ENCODE assay signal across 15 cellular contexts in the genomic region with DNA sequence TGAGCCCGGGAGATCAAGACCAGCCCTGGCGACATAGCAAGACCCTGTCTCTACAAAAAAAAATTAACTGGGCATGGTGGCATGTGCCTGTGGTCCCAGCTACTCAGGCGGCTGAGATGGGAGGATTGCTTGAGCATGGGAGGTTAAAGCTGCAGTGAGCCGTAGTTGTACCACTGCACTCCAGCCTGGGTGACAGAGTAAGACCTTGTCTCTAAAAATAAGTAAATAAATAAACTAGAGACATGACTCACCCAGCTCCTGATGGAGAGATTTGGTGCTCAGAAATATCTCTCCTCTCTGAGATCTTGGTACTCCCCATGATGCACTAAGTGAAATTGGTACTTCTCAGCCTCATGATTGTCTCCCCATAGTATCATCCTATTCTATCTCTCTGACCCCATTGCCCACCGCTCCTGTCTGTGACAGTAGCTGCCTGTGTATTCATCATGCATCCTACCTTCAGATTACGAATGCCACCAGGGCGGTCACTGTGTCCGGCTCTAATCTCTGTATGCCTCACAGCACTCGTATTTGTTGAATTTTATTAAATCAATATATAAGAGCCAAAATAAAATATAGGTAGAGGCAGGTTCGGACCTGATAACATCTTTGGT. TPM values are rescaled to one million over a fixed set of nuclear protein-coding genes. Genes with fewer than 3 reads are reported as not detected.
A peak's percentile ranks its signal among the peaks of the same experiment; 100 is the strongest.
DNase-seq lines count a peak whose midpoint lies in the region; ATAC-seq and TF ChIP-seq lines count a peak whose summit lies in the region.
"Had no signal": no experiment of that assay in that cellular context is flagged by ENCODE, and none has a peak within 500 bp of the region (broad histone marks: within the 10 kb centered on the region; RNA-seq: fewer than 3 reads in every experiment).

No MANE protein-coding gene starts in this region.

- peaks cover 0 to 4% (median 0%) of the 10 kb centered on the region in 6 donors for H3K9me3 Mint-ChIP-seq in immature natural killer cell
- H3K9me3 Mint-ChIP-seq: IgD-negative memory B cell had no signal

- H3K27me3 ChIP-seq in sigmoid colon (no peaks in the 10 kb centered on the region), Peyer's patch (no peaks in the 10 kb centered on the region)
- H3K27me3 ChIP-seq: gastroesophageal sphincter had no signal

- peaks cover 0 to 79% (median 50%) of the 10 kb centered on the region in 4 donors for H3K4me1 ChIP-seq in sigmoid colon
- H3K4me1 ChIP-seq in Peyer's patch = no peaks in the 10 kb centered on the region
- H3K4me1 ChIP-seq: parathyroid adenoma had no signal

- peaks cover 16 to 27% (median 16%) of the 10 kb centered on the region in 3 donors for H3K27me3 Mint-ChIP-seq in immature natural killer cell (ENCODE audit: low read depth in 3 of 3)
- H3K27me3 Mint-ChIP-seq: IgD-negative memory B cell had no signal

- DNase-seq in EH (ENCODE audit: low read depth) = peak; percentile 84
- DNase-seq in immature natural killer cell = no peak
- DNase-seq in sigmoid colon = no peak
- no peak for DNase-seq in stimulated activated naive CD4-positive, alpha-beta T cell (lab: John Stamatoyannopoulos, UW)
- DNase-seq in cerebellar nuclear complex (lab: John Stamatoyannopoulos, UW) = no peak
- DNase-seq in Peyer's patch = no peak
- no peak for DNase-seq in activated gamma-delta T cell (lab: John Stamatoyannopoulos, UW)
- DNase-seq: GDM1; NCI-H2029; stimulated activated CD4-positive, alpha-beta T cell treated with anti-CD3 and anti-CD28 coated beads, Interleukin-4, amount 100 ng/mL, for 4 hours; stimulated activated naive CD4-positive, alpha-beta T cell treated with Interleukin-2 at 50 U/mL for 16 hours had no signal

- H3K36me3 ChIP-seq in sigmoid colon (peaks cover 0 to 42% (median 0%) of the 10 kb centered on the region in 4 donors), Peyer's patch (peaks cover 0 to 4% (median 0%) of the 10 kb centered on the region in 3 donors)

- H3K9me3 ChIP-seq in sigmoid colon (no peaks in the 10 kb centered on the region), Peyer's patch (no peaks in the 10 kb centered on the region)
- H3K9me3 ChIP-seq: gastroesophageal sphincter had no signal

- 94% methylated on average over 10 of the region's 10 CpGs for WGBS in sigmoid colon, 2 donors

- peaks cover 29 to 90% of the 10 kb centered on the region in 2 donors for H3K4me1 Mint-ChIP-seq in immature natural killer cell

- TF ChIP-seq CTCF in sigmoid colon (IDR thresholded peaks at IDR 0.05) = no peak
- TF ChIP-seq CTCF in Peyer's patch (IDR thresholded peaks at IDR 0.05) = no peak

- peak overlapping the region in 4 of 5 donors; percentile 4 to 53 (median 32) for H3K4me3 Mint-ChIP-seq in immature natural killer cell
- H3K4me3 Mint-ChIP-seq: IgD-negative memory B cell had no signal

- H3K36me3 Mint-ChIP-seq in immature natural killer cell = peaks cover 11 to 17% (median 14%) of the 10 kb centered on the region in 3 donors

- TF ChIP-seq POLR2A in sigmoid colon (IDR thresholded peaks at IDR 0.05) (no peak), Peyer's patch (IDR thresholded peaks at IDR 0.05) (no peak)

- H3K27ac ChIP-seq in sigmoid colon = peak overlapping the region in 3 of 4 donors; percentile 64 to 72 (median 67)
- peak overlapping the region in 1 of 4 donors; percentile 41 for H3K27ac ChIP-seq in Peyer's patch

- peak overlapping the region in 5 of 6 donors; percentile 63 to 100 (median 99) for H3K27ac Mint-ChIP-seq in immature natural killer cell
- H3K27ac Mint-ChIP-seq: IgD-negative memory B cell had no signal

- ATAC-seq in SK-N-SH treated with all-trans-retinoic acid at 6 μM for 48 hours = peak; percentile 9; the same call in 2 of the 3 replicates
- ATAC-seq: gastroesophageal sphincter had no signal

- TF ChIP-seq EP300 in sigmoid colon (IDR thresholded peaks at IDR 0.05) = no peak

- intact Hi-C loops in sigmoid colon (cut with DNase I) = no loop called here

- H3K4me3 ChIP-seq in sigmoid colon = no peak overlapping the region
- H3K4me3 ChIP-seq in Peyer's patch = no peak overlapping the region
- H3K4me3 ChIP-seq: gastroesophageal sphincter had no signal

TF ChIP-seq in SK-N-SH treated with all-trans-retinoic acid at 6 μM for 48 hours, 23 proteins besides CTCF, POLR2A, EP300 and RAD21:
- TF ChIP-seq, protein P1, sequence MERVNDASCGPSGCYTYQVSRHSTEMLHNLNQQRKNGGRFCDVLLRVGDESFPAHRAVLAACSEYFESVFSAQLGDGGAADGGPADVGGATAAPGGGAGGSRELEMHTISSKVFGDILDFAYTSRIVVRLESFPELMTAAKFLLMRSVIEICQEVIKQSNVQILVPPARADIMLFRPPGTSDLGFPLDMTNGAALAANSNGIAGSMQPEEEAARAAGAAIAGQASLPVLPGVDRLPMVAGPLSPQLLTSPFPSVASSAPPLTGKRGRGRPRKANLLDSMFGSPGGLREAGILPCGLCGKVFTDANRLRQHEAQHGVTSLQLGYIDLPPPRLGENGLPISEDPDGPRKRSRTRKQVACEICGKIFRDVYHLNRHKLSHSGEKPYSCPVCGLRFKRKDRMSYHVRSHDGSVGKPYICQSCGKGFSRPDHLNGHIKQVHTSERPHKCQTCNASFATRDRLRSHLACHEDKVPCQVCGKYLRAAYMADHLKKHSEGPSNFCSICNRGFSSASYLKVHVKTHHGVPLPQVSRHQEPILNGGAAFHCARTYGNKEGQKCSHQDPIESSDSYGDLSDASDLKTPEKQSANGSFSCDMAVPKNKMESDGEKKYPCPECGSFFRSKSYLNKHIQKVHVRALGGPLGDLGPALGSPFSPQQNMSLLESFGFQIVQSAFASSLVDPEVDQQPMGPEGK (CRISPR knock-in tag; IDR thresholded peaks at IDR 0.05; ENCODE audit: borderline replicate concordance) = no peak
- no peak for TF ChIP-seq OSR1 (CRISPR knock-in tag; IDR thresholded peaks at IDR 0.05)
- no peak for TF ChIP-seq ZNF565 (CRISPR knock-in tag; conservative IDR thresholded peaks at IDR 0.05; ENCODE audit: low read depth)
- TF ChIP-seq PPARA (CRISPR knock-in tag; IDR thresholded peaks at IDR 0.05; ENCODE audit: borderline replicate concordance) = no peak
- TF ChIP-seq ARNTL (CRISPR knock-in tag; IDR thresholded peaks at IDR 0.05; ENCODE audit: borderline replicate concordance, low read depth) = no peak
- TF ChIP-seq ESRRG (CRISPR knock-in tag; IDR thresholded peaks at IDR 0.05) = no peak
- no peak for TF ChIP-seq RARB (CRISPR knock-in tag; IDR thresholded peaks at IDR 0.05)
- TF ChIP-seq CSDC2 (CRISPR knock-in tag; IDR thresholded peaks at IDR 0.05) = no peak
- no peak for TF ChIP-seq TCF4 (CRISPR knock-in tag; IDR thresholded peaks at IDR 0.05; ENCODE audit: borderline replicate concordance)
- TF ChIP-seq, protein P2, sequence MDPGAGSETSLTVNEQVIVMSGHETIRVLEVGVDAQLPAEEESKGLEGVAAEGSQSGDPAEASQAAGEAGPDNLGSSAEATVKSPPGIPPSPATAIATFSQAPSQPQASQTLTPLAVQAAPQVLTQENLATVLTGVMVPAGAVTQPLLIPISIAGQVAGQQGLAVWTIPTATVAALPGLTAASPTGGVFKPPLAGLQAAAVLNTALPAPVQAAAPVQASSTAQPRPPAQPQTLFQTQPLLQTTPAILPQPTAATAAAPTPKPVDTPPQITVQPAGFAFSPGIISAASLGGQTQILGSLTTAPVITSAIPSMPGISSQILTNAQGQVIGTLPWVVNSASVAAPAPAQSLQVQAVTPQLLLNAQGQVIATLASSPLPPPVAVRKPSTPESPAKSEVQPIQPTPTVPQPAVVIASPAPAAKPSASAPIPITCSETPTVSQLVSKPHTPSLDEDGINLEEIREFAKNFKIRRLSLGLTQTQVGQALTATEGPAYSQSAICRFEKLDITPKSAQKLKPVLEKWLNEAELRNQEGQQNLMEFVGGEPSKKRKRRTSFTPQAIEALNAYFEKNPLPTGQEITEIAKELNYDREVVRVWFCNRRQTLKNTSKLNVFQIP (CRISPR knock-in tag; IDR thresholded peaks at IDR 0.05; ENCODE audit: borderline replicate concordance, low read depth) = no peak
- no peak for TF ChIP-seq ISL1 (CRISPR knock-in tag; IDR thresholded peaks at IDR 0.05)
- TF ChIP-seq, protein P3, sequence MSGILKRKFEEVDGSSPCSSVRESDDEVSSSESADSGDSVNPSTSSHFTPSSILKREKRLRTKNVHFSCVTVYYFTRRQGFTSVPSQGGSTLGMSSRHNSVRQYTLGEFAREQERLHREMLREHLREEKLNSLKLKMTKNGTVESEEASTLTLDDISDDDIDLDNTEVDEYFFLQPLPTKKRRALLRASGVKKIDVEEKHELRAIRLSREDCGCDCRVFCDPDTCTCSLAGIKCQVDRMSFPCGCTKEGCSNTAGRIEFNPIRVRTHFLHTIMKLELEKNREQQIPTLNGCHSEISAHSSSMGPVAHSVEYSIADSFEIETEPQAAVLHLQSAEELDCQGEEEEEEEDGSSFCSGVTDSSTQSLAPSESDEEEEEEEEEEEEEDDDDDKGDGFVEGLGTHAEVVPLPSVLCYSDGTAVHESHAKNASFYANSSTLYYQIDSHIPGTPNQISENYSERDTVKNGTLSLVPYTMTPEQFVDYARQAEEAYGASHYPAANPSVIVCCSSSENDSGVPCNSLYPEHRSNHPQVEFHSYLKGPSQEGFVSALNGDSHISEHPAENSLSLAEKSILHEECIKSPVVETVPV (CRISPR knock-in tag; IDR thresholded peaks at IDR 0.05) = no peak
- no peak for TF ChIP-seq TOX (CRISPR knock-in tag; IDR thresholded peaks at IDR 0.05; ENCODE audit: borderline replicate concordance)
- no peak for TF ChIP-seq ZC3H10 (CRISPR knock-in tag; IDR thresholded peaks at IDR 0.05)

RNA-seq across cellular contexts. Expression of a gene that starts 50.9 kb away (rescaled TPM):
- polyA plus RNA-seq in immature natural killer cell (10 to 100 TPM; 26.9 to 70.6 (median 33.1) TPM), sigmoid colon (10 to 100 TPM in 1 of 3 donors, 1 to 10 TPM in 2; 1.8 to 27.7 (median 4.2) TPM)
- total RNA-seq in sigmoid colon (10 to 100 TPM; 32.9 to 81.5 (median 49.0) TPM), Peyer's patch (100 to 1,000 TPM in 3 of 4 donors, 10 to 100 TPM in 1; 75.9 to 190 (median 121) TPM)
